In the genomic region with DNA sequence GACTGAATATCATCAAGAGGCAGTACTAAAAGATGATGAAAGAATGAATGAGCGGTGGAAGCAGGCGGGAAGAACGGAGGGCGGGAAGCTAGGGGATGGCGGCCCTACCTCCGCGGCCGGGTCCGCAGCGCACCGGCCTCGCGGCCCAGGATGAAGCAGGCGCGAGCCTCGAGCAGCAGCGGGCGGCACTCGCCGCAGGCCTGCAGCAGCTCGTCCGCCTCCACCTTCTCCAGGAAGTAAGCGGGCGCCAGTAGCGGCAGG, we compare ENCODE assay signal across 10 cellular contexts. TPM values are rescaled to one million over a fixed set of nuclear protein-coding genes. Genes with fewer than 3 reads are reported as not detected.
DNase-seq lines count a peak whose midpoint lies in the region; ATAC-seq, FAIRE-seq and TF ChIP-seq lines count a peak whose summit lies in the region.
"Had no signal": no experiment of that assay in that cellular context is flagged by ENCODE, and none has a peak within 500 bp of the region (broad histone marks: within the 10 kb centered on the region; RNA-seq: fewer than 3 reads in every experiment).

No MANE protein-coding gene starts in this region.

- no peak overlapping the region for H4K91ac ChIP-seq in IMR-90 (ENCODE audit: insufficient read depth, low read depth, low read length)

- peak overlapping the region; percentile 45 for H3K4me3 ChIP-seq in A549
- H3K4me3 ChIP-seq in IMR-90 (ENCODE audit: insufficient read depth, low read depth, low read length): peak overlapping the region; percentile 40; the same call in 1 of the 2 replicates
- H3K4me3 ChIP-seq in esophagus squamous epithelium: peak overlapping the region in 2 of 4 donors; percentile 51 to 67

- H3K36me3 ChIP-seq in IMR-90 (ENCODE audit: control insufficient read depth, insufficient read depth, low read length) (no peaks in the 10 kb centered on the region; the same call in 1 of the 2 replicates), esophagus squamous epithelium (no peaks in the 10 kb centered on the region)

- H4K8ac ChIP-seq in IMR-90 (ENCODE audit: low read depth in 2 of 2, low read length in 2 of 2): peak overlapping the region; percentile 6 to 33; a peak in 2 of 4 replicates

- ATAC-seq in A549 (no peak), IMR-90 (ENCODE audit: low read depth) (no peak), GM18873 (IDR thresholded peaks at IDR 0.05; ENCODE audit: low FRiP score, unreplicated experiment) (no peak)
- no peak for ATAC-seq in central memory CD8-positive, alpha-beta T cell (replicated peaks; ENCODE audit: extremely low read depth, poor library complexity, severe bottlenecking)

- no peak overlapping the region for H3K18ac ChIP-seq in IMR-90 (ENCODE audit: low read depth, low read length)

- peak overlapping the region; percentile 11 for H2AK9ac ChIP-seq in IMR-90 (replicated peaks; ENCODE audit: low read depth, low read length, poor library complexity)

- TF ChIP-seq CTCF in A549 (IDR thresholded peaks at IDR 0.05) (no peak), IMR-90 (conservative IDR thresholded peaks at IDR 0.05; ENCODE audit: low read depth, low read length) (no peak), neural crest cell (conservative IDR thresholded peaks at IDR 0.05) (no peak), esophagus squamous epithelium (IDR thresholded peaks at IDR 0.05) (no peak)

- no peak overlapping the region for H3K9ac ChIP-seq in IMR-90 (ENCODE audit: low read depth, low read length)

- H3K27me3 ChIP-seq in IMR-90 (ENCODE audit: control insufficient read depth, insufficient read depth, low read length): peaks cover 36% of the 10 kb centered on the region
- peaks cover 0 to 66% (median 5%) of the 10 kb centered on the region in 4 donors for H3K27me3 ChIP-seq in esophagus squamous epithelium

- peak overlapping the region; percentile 91 for H2AFZ ChIP-seq in IMR-90 (replicated peaks; ENCODE audit: low read length, poor library complexity)

- intact Hi-C loops in IMR-90 (cut with micrococcal nuclease): no loop called here
- intact Hi-C loops in esophagus squamous epithelium (cut with DNase I): no loop called here

- no peaks in the 10 kb centered on the region for H3K9me1 ChIP-seq in IMR-90 (ENCODE audit: insufficient read depth, low read length)

- no peak overlapping the region for H2AK5ac ChIP-seq in IMR-90 (ENCODE audit: low read depth, low read length)

- no peak for TF ChIP-seq POLR2A in A549 (IDR thresholded peaks at IDR 0.05; ENCODE audit: low read length)
- no peak for TF ChIP-seq POLR2A in IMR-90 (IDR thresholded peaks at IDR 0.05; ENCODE audit: low read depth, low read length)
- TF ChIP-seq POLR2A in esophagus squamous epithelium (IDR thresholded peaks at IDR 0.05): no peak

- POLR2A ChIA-PET in A549 (lab: Yijun Ruan, JAX) (interaction anchor here (1.0 kb wide), 1 partner anchor 11 kb away, joined by 3 read pairs; no protein-coding TSS in a partner anchor), IMR-90 (lab: Charles Lee; ENCODE audit: unreplicated experiment) (interaction anchor here (0.6 kb wide), 1 partner anchor 1285 kb away, joined by 3 read pairs; no protein-coding TSS in a partner anchor)

- TF ChIP-seq RAD21 in A549 (conservative IDR thresholded peaks at IDR 0.05 in 1 of 2, IDR thresholded peaks at IDR 0.05 in 1 of 2) (no peak), IMR-90 (IDR thresholded peaks at IDR 0.05; ENCODE audit: low read length) (no peak)

- 0 out of 2 replicates have a peak, but pooled peaks cover 3% of the 10 kb centered on the region for H4K20me1 ChIP-seq in IMR-90 (ENCODE audit: insufficient read depth, low read length)

- TF ChIP-seq EP300 in A549 (IDR thresholded peaks at IDR 0.05): no peak

- H4K5ac ChIP-seq in IMR-90 (ENCODE audit: low read depth, low read length): peak overlapping the region; percentile 30; the same call in 1 of the 2 replicates

- no peaks in the 10 kb centered on the region for H3K79me1 ChIP-seq in IMR-90 (ENCODE audit: low read depth in 1 of 2, low read length in 2 of 2)

- in situ Hi-C loops in IMR-90 (cut with MboI; ENCODE audit: low sequenced_read_pairs): no loop called here

- peak overlapping the region; percentile 16; the same call in 1 of the 2 replicates for H3K4ac ChIP-seq in IMR-90 (ENCODE audit: low read depth, low read length)

- no peak overlapping the region for H3K23ac ChIP-seq in IMR-90 (ENCODE audit: low read depth, low read length)

- H3K4me3 Mint-ChIP-seq in central memory CD8-positive, alpha-beta T cell: peak overlapping the region; percentile 75
- peak overlapping the region; percentile 87 for H3K4me3 Mint-ChIP-seq in neural crest cell

- no peak for DNase-seq in A549 (ENCODE audit: low read depth in 1 of 2, low spot score in 1 of 2)
- no peak for DNase-seq in IMR-90
- DNase-seq in central memory CD8-positive, alpha-beta T cell (ENCODE audit: low spot score in 2 of 2): no peak
- no peak for DNase-seq in neural crest cell (ENCODE audit: low read depth, low spot score)
- no peak for DNase-seq in GOT3 (lab: John Stamatoyannopoulos, UW)
- DNase-seq in stimulated activated CD4-positive, alpha-beta T cell treated with anti-CD3 and anti-CD28 coated beads, Interleukin-4, amount 100 ng/mL, for 24 hours: no peak
- DNase-seq in esophagus squamous epithelium (lab: John Stamatoyannopoulos, UW): no peak
- DNase-seq: NCI-H187 treated with DMSO at 0.1 percent for 48 hours had no signal

- H3K27ac ChIP-seq in A549: peak overlapping the region; percentile 65 to 93
- no peak overlapping the region; the same call in 1 of the 2 replicates for H3K27ac ChIP-seq in IMR-90 (ENCODE audit: insufficient read depth, low read length)
- H3K27ac ChIP-seq in esophagus squamous epithelium: peak overlapping the region in 2 of 4 donors; percentile 3 to 70

- H3K9me3 ChIP-seq in A549 (peaks cover 6% of the 10 kb centered on the region; the same call in 2 of the 3 replicates), IMR-90 (ENCODE audit: control insufficient read depth, insufficient read depth, low read length) (peaks cover 6% of the 10 kb centered on the region), esophagus squamous epithelium (no peaks in the 10 kb centered on the region)

- H3K36me3 Mint-ChIP-seq in central memory CD8-positive, alpha-beta T cell (ENCODE audit: insufficient read depth): peaks cover 11% of the 10 kb centered on the region
- peaks cover 13% of the 10 kb centered on the region for H3K36me3 Mint-ChIP-seq in neural crest cell (ENCODE audit: low read depth)

- 0 out of 2 replicates have a peak overlapping the region, but pooled peaks have one; percentile 2 for H2BK120ac ChIP-seq in IMR-90 (ENCODE audit: low read depth, low read length)

- no peak overlapping the region for H2BK15ac ChIP-seq in IMR-90 (ENCODE audit: low read depth, low read length)

- H3K56ac ChIP-seq in IMR-90 (ENCODE audit: extremely low read depth, insufficient read depth, low read length): no peak overlapping the region

- FAIRE-seq in A549 (lab: Jason Lieb, UNC): no peak
- FAIRE-seq: GM18507 had no signal

- peaks cover 53% of the 10 kb centered on the region for H3K27me3 Mint-ChIP-seq in central memory CD8-positive, alpha-beta T cell
- H3K27me3 Mint-ChIP-seq in neural crest cell (ENCODE audit: low read depth): peaks cover 55% of the 10 kb centered on the region

- H3K4me1 Mint-ChIP-seq in central memory CD8-positive, alpha-beta T cell: peaks cover 30% of the 10 kb centered on the region
- peaks cover 40% of the 10 kb centered on the region for H3K4me1 Mint-ChIP-seq in neural crest cell

- H3K14ac ChIP-seq in IMR-90 (replicated peaks; ENCODE audit: low read depth, low read length): no peak overlapping the region

- CTCF ChIA-PET in A549 (lab: Yijun Ruan, JAX): interaction anchor here (0.8 to 16.5 kb wide), 11 partner anchors 9 to 103 kb away, joined by 3 to 231 read pairs (median 7); a partner anchor contains a TSS
- CTCF ChIA-PET in IMR-90 (lab: Yijun Ruan, JAX): no interaction called here

- H3K9me3 Mint-ChIP-seq in central memory CD8-positive, alpha-beta T cell: no peaks in the 10 kb centered on the region
- peaks cover 3% of the 10 kb centered on the region for H3K9me3 Mint-ChIP-seq in neural crest cell

- no peak overlapping the region for H2BK20ac ChIP-seq in IMR-90 (ENCODE audit: low read depth, low read length)

- H3K27ac Mint-ChIP-seq in central memory CD8-positive, alpha-beta T cell (ENCODE audit: low read depth): peak overlapping the region; percentile 71
- H3K27ac Mint-ChIP-seq in neural crest cell (ENCODE audit: unreplicated experiment): no peak overlapping the region

- 92% methylated on average over 25 of the region's 25 CpGs for WGBS in A549 (ENCODE audit: missing lambda C conversion rate)
- 31% methylated on average over 25 of the region's 25 CpGs; no CpG with 5 or more reads in 1 of the 2 experiments for WGBS in IMR-90 (ENCODE audit: extremely low coverage in 2 of 2, insufficient read length in 1 of 2), 2 experiments
- 28 to 37% methylated on average over 17 to 23 of the region's 25 CpGs for WGBS in esophagus squamous epithelium, 2 donors

- dilution Hi-C loops in IMR-90 (cut with HindIII; ENCODE audit: low sequenced_read_pairs, unreplicated experiment): no loop called here

- BruUV-seq in IMR-90 (replicated peaks; lab: Mats Ljungman, UMichigan): no TSS peak

- H3K4me1 ChIP-seq in A549: peaks cover 8% of the 10 kb centered on the region; the same call in 1 of the 3 replicates
- 0 out of 2 replicates have a peak, but pooled peaks cover 3% of the 10 kb centered on the region for H3K4me1 ChIP-seq in IMR-90 (ENCODE audit: control insufficient read depth, insufficient read depth, low read length)
- peaks cover 3 to 35% (median 18%) of the 10 kb centered on the region in 3 donors for H3K4me1 ChIP-seq in esophagus squamous epithelium

- H3K4me2 ChIP-seq in A549: peak overlapping the region; percentile 81
- no peak overlapping the region for H3K4me2 ChIP-seq in IMR-90 (ENCODE audit: low read depth, low read length)

- no peak overlapping the region for H2BK5ac ChIP-seq in IMR-90 (ENCODE audit: low read depth, low read length, poor library complexity, severe bottlenecking)

RNA-seq across cellular contexts. Expression of a gene that starts 3.4 kb away (rescaled TPM):
- polyA plus RNA-seq in A549 (2011; rRNA removed): 1.0 and 1.7 TPM in 2 replicates
- 1.5 and 1.6 TPM in 2 replicates for polyA plus RNA-seq in A549 (2012; cell fraction: cytosol; rRNA removed)
- polyA plus RNA-seq in A549 (2012; cell fraction: nucleus; rRNA removed): 2.8 and 3.3 TPM in 2 replicates
- polyA plus RNA-seq in A549 (2017; fragmentation: RNase III; extraction: RNeasy Plus Mini Kit Qiagen cat#74134 plus additional on column Dnase treatment): 0.56 to 0.72 TPM (median 0.69 TPM) in 3 replicates
- polyA minus RNA-seq in A549 (2011; rRNA and poly(A)+ RNA removed): 0.73 and 1.2 TPM in 2 replicates
- total RNA-seq in IMR-90 (2012; rRNA removed): 1.4 and 1.6 TPM in 2 replicates
- 3.3 TPM in 2 replicates for polyA plus RNA-seq in IMR-90 (2012; rRNA removed)
- 2.1 and 6.1 TPM in 2 replicates for polyA plus RNA-seq in IMR-90 (2012; cell fraction: cytosol; rRNA removed)
- polyA plus RNA-seq in IMR-90 (2012; cell fraction: nucleus; rRNA removed; ENCODE audit: low replicate concordance): 4.0 and 10.4 TPM in 2 replicates
- 9.4 and 11.6 TPM in 2 replicates for total RNA-seq in neural crest cell
- total RNA-seq in esophagus squamous epithelium: under 1 TPM in 3 of 4 donors, not detected in 1; 0.62 to 0.95 (median 0.91) TPM

RNA-seq across cellular contexts. Expression of a gene that starts 30.3 kb away (rescaled TPM):
- 2,571 and 3,468 TPM in 2 replicates for polyA plus RNA-seq in A549 (2011; rRNA removed)
- 3,252 and 4,158 TPM in 2 replicates for polyA plus RNA-seq in A549 (2012; cell fraction: cytosol; rRNA removed)
- polyA plus RNA-seq in A549 (2012; cell fraction: nucleus; rRNA removed): 1,461 and 2,420 TPM in 2 replicates
- 3,458 to 3,978 TPM (median 3,544 TPM) in 3 replicates for polyA plus RNA-seq in A549 (2017; fragmentation: RNase III; extraction: RNeasy Plus Mini Kit Qiagen cat#74134 plus additional on column Dnase treatment)
- polyA minus RNA-seq in A549 (2011; rRNA and poly(A)+ RNA removed): 1,439 and 1,839 TPM in 2 replicates
- total RNA-seq in IMR-90 (2012; rRNA removed): 2,360 and 3,444 TPM in 2 replicates
- 2,477 and 2,872 TPM in 2 replicates for polyA plus RNA-seq in IMR-90 (2012; rRNA removed)
- 2,410 and 4,196 TPM in 2 replicates for polyA plus RNA-seq in IMR-90 (2012; cell fraction: cytosol; rRNA removed)
- 593 and 1,092 TPM in 2 replicates for polyA plus RNA-seq in IMR-90 (2012; cell fraction: nucleus; rRNA removed; ENCODE audit: low replicate concordance)
- total RNA-seq in neural crest cell: 3,598 and 3,664 TPM in 2 replicates
- total RNA-seq in esophagus squamous epithelium: 1,000 to 10,000 TPM; 1,101 to 2,606 (median 1,579) TPM
